ENCODE assay signal across 12 cellular contexts in the genomic region with DNA sequence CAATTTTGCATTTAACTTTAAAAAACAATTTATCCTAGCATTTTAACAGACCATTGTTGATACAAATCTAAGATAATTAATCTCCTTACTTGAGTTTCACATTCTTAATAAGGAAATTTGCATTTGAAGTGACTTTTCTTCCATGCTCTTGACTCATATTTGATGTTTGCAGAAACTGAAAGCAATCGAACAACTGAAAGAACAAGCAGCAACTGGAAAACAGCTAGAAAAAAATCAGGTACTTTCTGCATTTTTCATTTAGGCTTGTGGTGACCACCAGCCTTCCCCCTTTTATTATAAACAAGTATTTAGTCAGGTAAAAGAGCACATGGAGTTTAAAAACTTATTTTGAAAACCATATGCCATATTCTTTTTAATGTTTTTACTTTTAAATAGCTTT.
DNase-seq lines count a peak whose midpoint lies in the region; ATAC-seq lines count a peak whose summit lies in the region.
"Had no signal": no experiment of that assay in that cellular context is flagged by ENCODE, and none has a peak within 500 bp of the region (broad histone marks: within the 10 kb centered on the region; RNA-seq: fewer than 3 reads in every experiment).

No MANE protein-coding gene starts in this region.

- H3K27ac Mint-ChIP-seq in activated naive CD4-positive, alpha-beta T cell treated with anti-CD3 and anti-CD28 coated beads, Interleukin-2, amount 10 ng/mL, durations not matched to agents 7 days and 5 days, result peak overlapping the region; percentile 55
- peak overlapping the region; percentile 74 for H3K27ac Mint-ChIP-seq in stimulated activated effector memory CD8-positive, alpha-beta T cell treated with anti-CD3 and anti-CD28 coated beads, Interleukin-12 subunit alpha, Interleukin-12 subunit beta, amount 100 ng/mL, for 72 hours

- no peak for DNase-seq in activated naive CD4-positive, alpha-beta T cell treated with anti-CD3 and anti-CD28 coated beads, Interleukin-2, amount 10 ng/mL, durations not matched to agents 7 days and 5 days
- DNase-seq in activated naive CD4-positive, alpha-beta T cell treated with Interleukin-2 at 50 U/mL for 16 hours, result no peak
- no peak for DNase-seq in stimulated activated effector memory CD8-positive, alpha-beta T cell treated with anti-CD3 and anti-CD28 coated beads, Interleukin-12 subunit alpha, Interleukin-12 subunit beta, amount 100 ng/mL, for 72 hours (ENCODE audit: low spot score in 2 of 2)
- DNase-seq in C1 segment of cervical spinal cord (lab: John Stamatoyannopoulos, UW) (no peak), NAMALWA (ENCODE audit: low spot score) (no peak), hepatic stellate cell (ENCODE audit: low spot score) (no peak)
- DNase-seq: esophagus squamous epithelium; naive thymus-derived CD8-positive, alpha-beta T cell; NCI-H1436; spleen had no signal

- CTCF ChIA-PET in activated naive CD4-positive, alpha-beta T cell treated with anti-CD3 and anti-CD28 coated beads, Interleukin-2, amount 10 ng/mL, durations not matched to agents 7 days and 5 days (lab: Charles Lee), result no interaction called here

- H3K27me3 Mint-ChIP-seq in activated naive CD4-positive, alpha-beta T cell treated with anti-CD3 and anti-CD28 coated beads, Interleukin-2, amount 10 ng/mL, durations not matched to agents 7 days and 5 days, result no peaks in the 10 kb centered on the region
- H3K27me3 Mint-ChIP-seq: naive thymus-derived CD8-positive, alpha-beta T cell had no signal

- no peaks in the 10 kb centered on the region for H3K9me3 Mint-ChIP-seq in activated naive CD4-positive, alpha-beta T cell treated with anti-CD3 and anti-CD28 coated beads, Interleukin-2, amount 10 ng/mL, durations not matched to agents 7 days and 5 days
- H3K9me3 Mint-ChIP-seq in stimulated activated effector memory CD8-positive, alpha-beta T cell treated with anti-CD3 and anti-CD28 coated beads, Interleukin-12 subunit alpha, Interleukin-12 subunit beta, amount 100 ng/mL, for 72 hours, result no peaks in the 10 kb centered on the region
- H3K9me3 Mint-ChIP-seq: naive thymus-derived CD8-positive, alpha-beta T cell had no signal

- peaks cover 35% of the 10 kb centered on the region for H3K36me3 Mint-ChIP-seq in activated naive CD4-positive, alpha-beta T cell treated with anti-CD3 and anti-CD28 coated beads, Interleukin-2, amount 10 ng/mL, durations not matched to agents 7 days and 5 days
- peaks cover 92% of the 10 kb centered on the region for H3K36me3 Mint-ChIP-seq in stimulated activated effector memory CD8-positive, alpha-beta T cell treated with anti-CD3 and anti-CD28 coated beads, Interleukin-12 subunit alpha, Interleukin-12 subunit beta, amount 100 ng/mL, for 72 hours

- no peak overlapping the region for H3K4me3 Mint-ChIP-seq in activated naive CD4-positive, alpha-beta T cell treated with anti-CD3 and anti-CD28 coated beads, Interleukin-2, amount 10 ng/mL, durations not matched to agents 7 days and 5 days
- no peak overlapping the region for H3K4me3 Mint-ChIP-seq in stimulated activated effector memory CD8-positive, alpha-beta T cell treated with anti-CD3 and anti-CD28 coated beads, Interleukin-12 subunit alpha, Interleukin-12 subunit beta, amount 100 ng/mL, for 72 hours
- H3K4me3 Mint-ChIP-seq: naive thymus-derived CD8-positive, alpha-beta T cell had no signal

- peak; percentile 61 for ATAC-seq in GM21786 (IDR thresholded peaks at IDR 0.05; ENCODE audit: unreplicated experiment)
- peak; percentile 66 for ATAC-seq in HG03280 (IDR thresholded peaks at IDR 0.05; ENCODE audit: unreplicated experiment)
- ATAC-seq in stimulated activated effector memory CD8-positive, alpha-beta T cell treated with anti-CD3 and anti-CD28 coated beads, Interleukin-12 subunit alpha, Interleukin-12 subunit beta, amount 100 ng/mL, for 72 hours, result no peak
- ATAC-seq: naive thymus-derived CD8-positive, alpha-beta T cell had no signal

- H3K4me1 Mint-ChIP-seq in activated naive CD4-positive, alpha-beta T cell treated with anti-CD3 and anti-CD28 coated beads, Interleukin-2, amount 10 ng/mL, durations not matched to agents 7 days and 5 days, result peaks cover 11% of the 10 kb centered on the region
- peaks cover 6% of the 10 kb centered on the region for H3K4me1 Mint-ChIP-seq in stimulated activated effector memory CD8-positive, alpha-beta T cell treated with anti-CD3 and anti-CD28 coated beads, Interleukin-12 subunit alpha, Interleukin-12 subunit beta, amount 100 ng/mL, for 72 hours
- H3K4me1 Mint-ChIP-seq: naive thymus-derived CD8-positive, alpha-beta T cell had no signal
